Comparison of ENCODE assay signal across 28 cellular contexts in the genomic region with DNA sequence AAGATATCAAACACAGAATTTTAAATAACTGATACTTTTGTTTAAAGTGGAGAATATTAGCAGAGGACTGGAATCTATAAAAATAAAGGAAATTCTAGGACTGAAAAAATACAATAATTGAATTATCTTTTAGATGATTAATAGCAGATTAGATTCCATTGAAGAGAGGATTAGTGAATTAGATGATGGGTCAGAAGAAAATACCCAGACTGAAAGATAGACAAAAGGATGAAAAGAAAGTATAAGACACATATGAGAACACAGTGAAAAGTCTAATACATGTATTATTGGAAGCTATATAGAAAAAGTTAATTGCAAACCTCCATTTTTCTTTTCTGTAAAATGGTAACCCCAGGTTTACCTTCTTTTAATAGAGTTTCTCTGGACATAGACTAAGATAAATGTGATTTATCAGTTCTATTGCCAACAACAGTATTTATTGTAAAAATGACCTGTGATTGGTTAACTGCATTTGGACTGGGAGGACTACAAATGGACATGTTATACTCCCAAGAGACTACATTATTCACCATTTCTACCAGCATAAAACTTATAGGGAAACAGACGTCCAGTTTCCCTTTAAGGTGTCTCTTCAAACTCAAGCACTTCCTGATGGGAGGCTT. TPM values are rescaled to one million over a fixed set of nuclear protein-coding genes. Genes with fewer than 3 reads are reported as not detected.
"Had no signal": no experiment of that assay in that cellular context is flagged by ENCODE, and none has a peak within 500 bp of the region (broad histone marks: within the 10 kb centered on the region; RNA-seq: fewer than 3 reads in every experiment).

No MANE protein-coding gene starts in this region.

- H3K4me3 Mint-ChIP-seq: immature natural killer cell; mesothelial cell of epicardium; naive B cell; natural killer cell; nephron progenitor cell; neural progenitor cell; stimulated activated effector memory CD8-positive, alpha-beta T cell treated with anti-CD3 and anti-CD28 coated beads, Interleukin-12 subunit alpha, Interleukin-12 subunit beta, amount 100 ng/mL, for 72 hours; stimulated activated naive CD8-positive, alpha-beta T cell treated with anti-CD3 and anti-CD28 coated beads, Interleukin-15, Interleukin-2, amounts not matched to agents 100 ng/mL and 50 ng/mL, for 24 hours had no signal

- DNase-seq: hypothalamus; immature natural killer cell; kidney; left colon; left lung; naive B cell; natural killer cell; nephron progenitor cell; occipital lobe; retina; small intestine; spleen; stimulated activated CD4-positive, alpha-beta T cell treated with anti-CD3 and anti-CD28 coated beads, Interleukin-4, amount 100 ng/mL, for 24 hours; stimulated activated naive CD4-positive, alpha-beta T cell; tibial artery; trophoblast cell; upper lobe of right lung had no signal

- H3K36me3 ChIP-seq: left lung, neutrophil, spleen, suprapubic skin, thoracic aorta, upper lobe of right lung had no signal

- H3K27ac ChIP-seq: left lung, neural progenitor cell, neutrophil, parathyroid adenoma, spleen, suprapubic skin, thoracic aorta, tibial artery, upper lobe of right lung had no signal

- H3K27ac Mint-ChIP-seq: immature natural killer cell; mesothelial cell of epicardium; naive B cell; natural killer cell; nephron progenitor cell; neural progenitor cell; progenitor cell of endocrine pancreas; stimulated activated effector memory CD8-positive, alpha-beta T cell treated with anti-CD3 and anti-CD28 coated beads, Interleukin-12 subunit alpha, Interleukin-12 subunit beta, amount 100 ng/mL, for 72 hours; stimulated activated naive CD8-positive, alpha-beta T cell treated with anti-CD3 and anti-CD28 coated beads, Interleukin-15, Interleukin-2, amounts not matched to agents 100 ng/mL and 50 ng/mL, for 24 hours had no signal

- ATAC-seq: left colon; left lung; natural killer cell; sciatic nerve; stimulated activated effector memory CD8-positive, alpha-beta T cell treated with anti-CD3 and anti-CD28 coated beads, Interleukin-12 subunit alpha, Interleukin-12 subunit beta, amount 100 ng/mL, for 72 hours; upper lobe of right lung had no signal

- H3K9me3 ChIP-seq: neutrophil had no signal

- H3K27me3 ChIP-seq: left lung, neural progenitor cell, suprapubic skin, tibial artery, upper lobe of right lung had no signal

- H3K27me3 Mint-ChIP-seq: progenitor cell of endocrine pancreas had no signal

- H3K4me1 Mint-ChIP-seq: immature natural killer cell; naive B cell; natural killer cell; nephron progenitor cell; neural progenitor cell; stimulated activated effector memory CD8-positive, alpha-beta T cell treated with anti-CD3 and anti-CD28 coated beads, Interleukin-12 subunit alpha, Interleukin-12 subunit beta, amount 100 ng/mL, for 72 hours had no signal

- H3K4me1 ChIP-seq: left lung, neural progenitor cell, parathyroid adenoma, spleen, suprapubic skin, upper lobe of right lung had no signal

- H3K9ac ChIP-seq: neural progenitor cell, parathyroid adenoma had no signal

- H3K36me3 Mint-ChIP-seq: natural killer cell; stimulated activated effector memory CD8-positive, alpha-beta T cell treated with anti-CD3 and anti-CD28 coated beads, Interleukin-12 subunit alpha, Interleukin-12 subunit beta, amount 100 ng/mL, for 72 hours had no signal

- H3K4me3 ChIP-seq: left lung, lung, neural progenitor cell, spleen, suprapubic skin, thoracic aorta, tibial artery, upper lobe of right lung had no signal

RNA-seq across cellular contexts. Expression of a gene that starts 11.0 kb away (rescaled TPM):
- total RNA-seq: natural killer cell had no signal
- polyA plus RNA-seq: immature natural killer cell had no signal
